In the genomic region with DNA sequence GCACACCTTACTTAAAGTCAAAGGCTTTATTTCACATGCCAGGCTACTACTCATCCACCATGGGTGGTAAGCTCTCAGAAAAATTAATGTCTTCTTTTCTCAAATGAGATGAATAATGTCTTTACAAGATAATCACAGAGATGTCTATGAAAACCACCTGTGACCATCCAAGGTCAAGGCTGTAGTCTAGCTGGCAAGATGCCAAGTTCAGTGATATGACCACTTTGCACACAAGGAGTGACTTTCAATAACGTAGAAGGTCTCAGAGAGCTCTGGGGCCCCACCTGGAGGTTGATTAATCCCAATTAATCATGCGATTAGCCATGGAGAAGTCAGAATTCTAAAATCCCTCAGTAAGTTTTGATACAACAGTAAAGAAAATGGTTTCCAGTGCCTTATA, we compare ENCODE assay signal across 27 cellular contexts. TPM values are rescaled to one million over a fixed set of nuclear protein-coding genes. Genes with fewer than 3 reads are reported as not detected.
"Had no signal": no experiment of that assay in that cellular context is flagged by ENCODE, and none has a peak within 500 bp of the region (broad histone marks: within the 10 kb centered on the region; RNA-seq: fewer than 3 reads in every experiment).

No MANE protein-coding gene starts in this region.

- H3K4me3 ChIP-seq: cardiac muscle cell, Peyer's patch, SJCRH30 had no signal

- H3K4me2 ChIP-seq: KMS-11, SK-N-SH had no signal

- H3K9ac ChIP-seq: KMS-11, SK-N-SH had no signal

- H3K4me1 ChIP-seq: Peyer's patch, SJCRH30 had no signal

- H3K36me3 ChIP-seq: brain microvascular endothelial cell, cardiac muscle cell, Peyer's patch, SJCRH30, WERI-Rb-1 had no signal

- H3K27me3 ChIP-seq: brain microvascular endothelial cell, cardiac muscle cell, Peyer's patch, SJCRH30 had no signal

- H3K9me3 ChIP-seq: Peyer's patch, SJCRH30, SK-N-SH had no signal

- DNase-seq: activated CD4-positive, alpha-beta memory T cell treated with anti-CD3 and anti-CD28 coated beads, Interleukin-2, amount 10 ng/mL, durations not matched to agents 7 days and 5 days; activated CD4-positive, alpha-beta T cell treated with anti-CD3 and anti-CD28 coated beads for 36 hours; activated CD4-positive, alpha-beta T cell treated with anti-CD3 and anti-CD28 coated beads, Interleukin-2, amount 50 U/mL, for 1 hour; activated gamma-delta T cell; activated naive CD4-positive, alpha-beta T cell treated with anti-CD3 and anti-CD28 coated beads for 36 hours; activated T-cell treated with anti-CD3 and anti-CD28 coated beads for 4 hours; activated T-cell treated with anti-CD3 and anti-CD28 coated beads, Interleukin-2, amount 50 U/mL, for 48 hours; amygdala; brain microvascular endothelial cell; cerebellar nuclear complex; NCI-H1105; NCI-H1694; NCI-H2029; NCI-H2107; NCI-H526; Peyer's patch; Right ventricle myocardium superior; SJCRH30; SK-N-SH; T-helper 1 cell; WERI-Rb-1 had no signal

- ATAC-seq: activated CD4-positive, alpha-beta T cell treated with anti-CD3 and anti-CD28 coated beads for 36 hours; activated T-helper 17 cell treated with anti-CD3 and anti-CD28 coated beads, Interleukin-2, amount 50 U/mL, for 72 hours had no signal

- H3K27ac ChIP-seq: brain microvascular endothelial cell, cardiac muscle cell, KMS-11, Peyer's patch, RWPE1, SJCRH30, WERI-Rb-1 had no signal

RNA-seq across cellular contexts. Expression of a gene that starts 20.5 kb away (rescaled TPM):
- total RNA-seq: activated CD4-positive, alpha-beta memory T cell treated with anti-CD3 and anti-CD28 coated beads, Interleukin-2, amount 10 ng/mL, durations not matched to agents 7 days and 5 days; activated CD4-positive, alpha-beta T cell treated with anti-CD3 and anti-CD28 coated beads for 36 hours; activated CD8-positive, alpha-beta memory T cell treated with anti-CD3 and anti-CD28 coated beads for 36 hours; activated naive CD4-positive, alpha-beta T cell treated with anti-CD3 and anti-CD28 coated beads for 36 hours; activated T-helper 17 cell treated with anti-CD3 and anti-CD28 coated beads, Interleukin-2, amount 50 U/mL, for 72 hours; NCI-H460; SJCRH30 had no signal
